In the genomic region with DNA sequence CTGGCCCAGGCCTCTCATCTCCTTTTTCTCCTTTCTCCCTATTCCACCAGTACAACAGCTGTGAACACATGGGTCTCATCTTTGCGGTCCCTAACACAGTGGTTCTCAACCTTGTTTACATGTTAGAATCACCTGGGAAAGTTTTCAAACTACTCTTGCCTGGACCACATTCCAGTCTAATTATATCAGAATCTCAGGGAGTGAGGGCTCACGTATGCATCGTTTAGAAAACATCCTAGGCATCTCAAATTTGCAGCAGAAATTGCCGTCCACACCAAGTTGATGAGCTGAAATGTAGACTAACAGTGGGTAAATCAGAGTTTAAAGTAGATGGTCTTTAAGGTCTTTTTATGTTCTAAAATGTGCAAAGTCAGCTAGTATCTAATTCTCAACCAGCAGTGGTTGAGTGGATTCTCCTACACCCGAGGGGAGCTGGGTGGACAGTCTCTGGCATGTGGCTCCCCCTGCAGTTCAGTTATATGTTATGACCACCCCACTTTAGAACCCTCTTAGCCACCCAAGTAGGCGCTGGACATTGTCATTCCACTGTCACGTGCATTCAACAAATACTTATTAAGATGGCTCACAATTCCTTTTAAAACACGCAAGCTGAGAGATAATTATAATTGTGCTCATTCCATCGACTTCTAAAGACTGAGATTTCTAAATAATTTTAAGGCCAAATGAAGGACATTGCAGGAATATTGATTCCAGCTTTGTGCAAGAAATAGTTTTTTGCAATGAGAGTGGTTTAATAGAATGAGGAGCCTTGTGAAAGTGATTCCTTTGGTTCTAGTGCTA, we compare ENCODE assay signal across 15 cellular contexts. TPM values are rescaled to one million over a fixed set of nuclear protein-coding genes. Genes with fewer than 3 reads are reported as not detected.
A peak's percentile ranks its signal among the peaks of the same experiment; 100 is the strongest.
DNase-seq lines count a peak whose midpoint lies in the region; ATAC-seq and TF ChIP-seq lines count a peak whose summit lies in the region.
"Not testable (repeated sequence)": the region's sequence is repeated elsewhere in the genome, so short reads cannot be mapped to it uniquely, and the experiment has no call there.
"Had no signal": no experiment of that assay in that cellular context is flagged by ENCODE, and none has a peak within 500 bp of the region (broad histone marks: within the 10 kb centered on the region; RNA-seq: fewer than 3 reads in every experiment).

No MANE protein-coding gene starts in this region.

- H3K9ac ChIP-seq in Loucy (ENCODE audit: low read depth, low read length, poor library complexity, severe bottlenecking) = not testable (repeated sequence)

- H3K9me2 ChIP-seq in Loucy (replicated peaks; ENCODE audit: low read depth, low read length) = not testable (repeated sequence)

- H3K79me2 ChIP-seq in Loucy (ENCODE audit: insufficient read depth, low read length) = not testable (repeated sequence)

- H3F3A ChIP-seq in Loucy (ENCODE audit: low read depth) = not testable (repeated sequence)

- DNase-seq in ACHN (peak; percentile 36), renal cortical epithelial cell (ENCODE audit: low read depth) (peak; percentile 43)
- DNase-seq in GM12864 (ENCODE audit: low read depth); brain microvascular endothelial cell; fibroblast of villous mesenchyme (ENCODE audit: low read depth); left lung: not testable (repeated sequence)

- not testable (repeated sequence) for H3K9me3 ChIP-seq in Loucy (ENCODE audit: insufficient read depth, low read depth, low read length); left lung

- not testable (repeated sequence) for H2AFZ ChIP-seq in Loucy (ENCODE audit: low read length)

- H3K27me3 ChIP-seq in Loucy (ENCODE audit: insufficient read depth, low read length, poor library complexity, severe bottlenecking); brain microvascular endothelial cell (replicated peaks); left lung: not testable (repeated sequence)

- not testable (repeated sequence) for H3K4me3 ChIP-seq in GM12864 (ENCODE audit: low read depth, low read length); Loucy (ENCODE audit: low read length, poor library complexity, severe bottlenecking); brain microvascular endothelial cell (ENCODE audit: low read depth, low read length); fibroblast of villous mesenchyme (ENCODE audit: low read depth, low read length); left lung

- H3K27ac ChIP-seq in brain microvascular endothelial cell, left lung: not testable (repeated sequence)

- H3K36me3 ChIP-seq in Loucy (ENCODE audit: insufficient read depth, low read length); brain microvascular endothelial cell (replicated peaks); left lung: not testable (repeated sequence)

- H3K4me1 ChIP-seq in Loucy (ENCODE audit: insufficient read depth, low read length, poor library complexity, severe bottlenecking); left lung: not testable (repeated sequence)

- peak; percentile 26 for TF ChIP-seq CTCF in GM12864 (IDR thresholded peaks at IDR 0.05; ENCODE audit: low read depth, low read length, missing control alignments)
- peak; percentile 56 for TF ChIP-seq CTCF in Loucy (conservative IDR thresholded peaks at IDR 0.05; ENCODE audit: low read length)
- peak; percentile 38 for TF ChIP-seq CTCF in brain microvascular endothelial cell (IDR thresholded peaks at IDR 0.05; ENCODE audit: low read depth, low read length, missing control alignments)
- TF ChIP-seq CTCF in fibroblast of villous mesenchyme (IDR thresholded peaks at IDR 0.05; ENCODE audit: insufficient read depth, low read depth, low read length) = peak; percentile 34
- not testable (repeated sequence) for TF ChIP-seq CTCF in left lung (IDR thresholded peaks at IDR 0.05)

- intact Hi-C loops in left lung (cut with DNase I) = not testable (repeated sequence)

- ATAC-seq in SK-N-SH treated with all-trans-retinoic acid at 6 μM for 48 hours (peak; percentile 11; the same call in 1 of the 3 replicates), left lung (peak; percentile 57)

- not testable (repeated sequence) for H3K4me2 ChIP-seq in Loucy (ENCODE audit: low read depth, low read length, poor library complexity, severe bottlenecking)

- not testable (repeated sequence) for H4K20me1 ChIP-seq in Loucy (ENCODE audit: insufficient read depth, low read length, poor library complexity, severe bottlenecking)

- in situ Hi-C loops in ACHN (cut with HindIII; ENCODE audit: low pct_ligation_motif_present, low pct_unique_long_range_greater_than_20kb, low sequenced_read_pairs); brain microvascular endothelial cell (cut with HindIII; ENCODE audit: low pct_ligation_motif_present, low sequenced_read_pairs): not testable (repeated sequence)

RNA-seq across cellular contexts. Expression of a gene that starts 3.8 kb away (rescaled TPM):
- not detected in 2 replicates for total RNA-seq in fibroblast of villous mesenchyme
- total RNA-seq in left lung = not detected
- total RNA-seq in renal cortical epithelial cell = not detected in 2 replicates
- total RNA-seq: activated CD4-positive, alpha-beta memory T cell treated with anti-CD3 and anti-CD28 coated beads for 36 hours; activated naive CD8-positive, alpha-beta T cell treated with anti-CD3 and anti-CD28 coated beads, Interleukin-2, amount 10 ng/mL, durations not matched to agents 7 days and 5 days; breast epithelium; CD4-positive, alpha-beta T cell; ovary; transverse colon had no signal

RNA-seq across cellular contexts. Expression of a gene that starts 12.1 kb away (rescaled TPM):
- total RNA-seq in fibroblast of villous mesenchyme (not detected in 2 replicates), left lung (not detected), renal cortical epithelial cell (not detected in 2 replicates)
- total RNA-seq: activated CD4-positive, alpha-beta memory T cell treated with anti-CD3 and anti-CD28 coated beads for 36 hours; activated naive CD8-positive, alpha-beta T cell treated with anti-CD3 and anti-CD28 coated beads, Interleukin-2, amount 10 ng/mL, durations not matched to agents 7 days and 5 days; breast epithelium; CD4-positive, alpha-beta T cell; naive thymus-derived CD4-positive, alpha-beta T cell; ovary; transverse colon had no signal

RNA-seq across cellular contexts. Expression of a gene that starts 26.7 kb away (rescaled TPM):
- total RNA-seq in fibroblast of villous mesenchyme (not detected in 2 replicates), left lung (not detected), renal cortical epithelial cell (not detected in 2 replicates)
- total RNA-seq: activated CD4-positive, alpha-beta memory T cell treated with anti-CD3 and anti-CD28 coated beads for 36 hours; activated naive CD8-positive, alpha-beta T cell treated with anti-CD3 and anti-CD28 coated beads, Interleukin-2, amount 10 ng/mL, durations not matched to agents 7 days and 5 days; breast epithelium; CD4-positive, alpha-beta T cell; ovary; transverse colon had no signal

RNA-seq across cellular contexts. Expression of a gene that starts 27.2 kb away (rescaled TPM):
- total RNA-seq in fibroblast of villous mesenchyme (61.8 and 66.9 TPM in 2 replicates), left lung (10 to 100 TPM; 59.2 to 82.5 TPM), renal cortical epithelial cell (65.2 and 96.2 TPM in 2 replicates)

RNA-seq across cellular contexts. Expression of a gene that starts 41.4 kb away (rescaled TPM):
- total RNA-seq in fibroblast of villous mesenchyme = not detected in 2 replicates
- not detected for total RNA-seq in left lung
- total RNA-seq in renal cortical epithelial cell = not detected in 2 replicates
- total RNA-seq: activated CD4-positive, alpha-beta memory T cell treated with anti-CD3 and anti-CD28 coated beads for 36 hours; activated naive CD8-positive, alpha-beta T cell treated with anti-CD3 and anti-CD28 coated beads, Interleukin-2, amount 10 ng/mL, durations not matched to agents 7 days and 5 days; breast epithelium; CD4-positive, alpha-beta T cell; naive thymus-derived CD4-positive, alpha-beta T cell; ovary; transverse colon had no signal
